In the genomic region with DNA sequence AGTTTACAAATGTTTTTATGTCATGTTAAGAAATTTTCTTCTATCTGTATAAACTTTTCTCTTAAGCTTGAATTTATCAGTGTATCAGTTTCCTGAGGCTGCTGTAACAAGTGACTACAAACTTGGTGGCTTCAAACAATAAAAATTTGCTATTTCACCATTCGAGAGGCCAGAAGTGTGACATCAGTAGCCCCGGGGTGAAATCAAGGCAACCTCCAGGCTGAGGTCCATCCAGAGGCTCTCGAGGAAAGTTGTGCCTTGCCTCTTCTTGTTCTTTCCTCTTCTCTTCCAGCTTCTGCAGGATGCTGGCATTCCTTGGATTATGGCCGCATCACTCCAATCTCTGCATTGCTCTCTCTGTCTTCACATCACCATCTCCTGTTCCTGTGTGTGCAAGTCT, we compare ENCODE assay signal across 8 cellular contexts. TPM values are rescaled to one million over a fixed set of nuclear protein-coding genes. Genes with fewer than 3 reads are reported as not detected.
"Had no signal": no experiment of that assay in that cellular context is flagged by ENCODE, and none has a peak within 500 bp of the region (broad histone marks: within the 10 kb centered on the region; RNA-seq: fewer than 3 reads in every experiment).

No MANE protein-coding gene starts in this region.

- H3K4me3 ChIP-seq: GM12878 had no signal

- ATAC-seq: GM12878 had no signal

- DNase-seq: GDM1, GF-D8 had no signal

- FAIRE-seq: G401.6, GM12878, GM12891, GM12892, GM18507, GM19239 had no signal

RNA-seq across cellular contexts. Expression of gene BEND7, which starts 6.5 kb away (rescaled TPM):
- total RNA-seq: GM12878 had no signal
- polyA plus RNA-seq: GM12878 had no signal
